ENCODE assay signal across 7 cellular contexts in genomic region chr19:34519602-34520001, GRCh38. TPM values are rescaled to one million over a fixed set of nuclear protein-coding genes. Genes with fewer than 3 reads are reported as not detected.
"Had no signal": no experiment of that assay in that cellular context is flagged by ENCODE, and none has a peak within 500 bp of the region (broad histone marks: within the 10 kb centered on the region; RNA-seq: fewer than 3 reads in every experiment).

No MANE protein-coding gene starts in this region.

- DNase-seq: IMR-90, KBM-7, KG1 had no signal

- H3K27ac ChIP-seq: HL-60 had no signal

- H3K4me3 ChIP-seq: K562 had no signal

- FAIRE-seq: HTR-8/SVneo, K562 had no signal

- ATAC-seq: K562 had no signal

RNA-seq across cellular contexts. Expression of gene WTIP, which starts 38.0 kb away (rescaled TPM):
- polyA plus RNA-seq: IgD-negative memory B cell had no signal
